In the genomic region with DNA sequence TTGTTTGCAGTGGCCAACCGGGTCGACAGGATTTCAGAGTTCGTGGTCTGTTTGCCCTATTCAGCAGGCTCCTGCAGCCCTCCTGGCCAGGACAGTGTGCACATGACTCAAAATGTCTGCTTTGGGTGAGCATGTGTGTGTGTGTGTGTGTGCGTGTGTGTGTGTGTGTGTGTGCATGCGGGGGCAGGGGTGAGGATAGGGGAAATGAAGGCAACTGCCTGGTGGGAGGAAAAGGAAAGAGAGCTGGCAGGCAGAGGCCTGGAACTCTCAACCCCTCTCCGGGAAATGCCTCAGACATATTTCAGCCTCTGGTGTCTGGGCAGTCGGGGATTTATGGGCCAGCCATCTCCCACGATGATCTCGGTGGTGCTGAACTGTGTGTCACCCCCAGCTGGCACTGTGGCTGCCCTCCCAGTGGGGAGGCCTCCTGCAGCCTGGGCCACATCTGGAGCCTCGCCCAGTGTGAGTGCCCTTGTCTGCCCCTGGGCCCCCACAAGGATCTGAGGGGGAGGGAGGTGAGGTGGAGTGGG, we compare ENCODE assay signal across 1 cellular context.
TF ChIP-seq lines count a peak whose summit lies in the region.

No MANE protein-coding gene starts in this region.

TF ChIP-seq in H1, 55 proteins besides CTCF, POLR2A, EP300 and RAD21 (continued from another document):
- TF ChIP-seq, protein P1, sequence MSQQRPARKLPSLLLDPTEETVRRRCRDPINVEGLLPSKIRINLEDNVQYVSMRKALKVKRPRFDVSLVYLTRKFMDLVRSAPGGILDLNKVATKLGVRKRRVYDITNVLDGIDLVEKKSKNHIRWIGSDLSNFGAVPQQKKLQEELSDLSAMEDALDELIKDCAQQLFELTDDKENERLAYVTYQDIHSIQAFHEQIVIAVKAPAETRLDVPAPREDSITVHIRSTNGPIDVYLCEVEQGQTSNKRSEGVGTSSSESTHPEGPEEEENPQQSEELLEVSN (IDR thresholded peaks at IDR 0.05), result no peak
- TF ChIP-seq GABPA (IDR thresholded peaks at IDR 0.05; ENCODE audit: borderline replicate concordance, insufficient read depth, low read length), result no peak
- no peak for TF ChIP-seq BACH1 (IDR thresholded peaks at IDR 0.05; ENCODE audit: low read length)
- no peak for TF ChIP-seq SP2 (IDR thresholded peaks at IDR 0.05; ENCODE audit: low read length)
- TF ChIP-seq RFX5 (IDR thresholded peaks at IDR 0.05; ENCODE audit: borderline replicate concordance, low read depth, low read length), result no peak
